ENCODE assay signal across 19 cellular contexts in genomic region chr14:73878436-73878835, GRCh38. TPM values are rescaled to one million over a fixed set of nuclear protein-coding genes. Genes with fewer than 3 reads are reported as not detected.
DNase-seq lines count a peak whose midpoint lies in the region; ATAC-seq, FAIRE-seq and TF ChIP-seq lines count a peak whose summit lies in the region.
"Had no signal": no experiment of that assay in that cellular context is flagged by ENCODE, and none has a peak within 500 bp of the region (broad histone marks: within the 10 kb centered on the region; RNA-seq: fewer than 3 reads in every experiment).

No MANE protein-coding gene starts in this region.

- intact Hi-C loops in gastrocnemius medialis (cut with DNase I; ENCODE audit: low total_unique reads) = no loop called here

- H3K27ac ChIP-seq in osteoblast (ENCODE audit: low read depth, low read length) = no peak overlapping the region
- H3K27ac ChIP-seq in gastrocnemius medialis = no peak overlapping the region
- H3K27ac ChIP-seq: BLaER1 had no signal

- TF ChIP-seq CTCF in foreskin fibroblast (IDR thresholded peaks at IDR 0.05; ENCODE audit: low read depth, low read length) = no peak
- no peak for TF ChIP-seq CTCF in osteoblast (IDR thresholded peaks at IDR 0.05; ENCODE audit: extremely low read depth, low read depth, low read length)
- no peak for TF ChIP-seq CTCF in gastrocnemius medialis (IDR thresholded peaks at IDR 0.05 in 4 of 5, conservative IDR thresholded peaks at IDR 0.05 in 1 of 5)

- ATAC-seq in gastrocnemius medialis = no peak
- ATAC-seq: GM12878, K562 had no signal

- H3K27me3 ChIP-seq in osteoblast (ENCODE audit: insufficient read depth, low read length) (no peaks in the 10 kb centered on the region), gastrocnemius medialis (no peaks in the 10 kb centered on the region)
- H3K27me3 ChIP-seq: BLaER1 had no signal

- no peaks in the 10 kb centered on the region for H3K36me3 ChIP-seq in osteoblast (ENCODE audit: insufficient read depth, low read length)
- peaks cover 0 to 7% of the 10 kb centered on the region in 2 donors for H3K36me3 ChIP-seq in gastrocnemius medialis
- H3K36me3 ChIP-seq: BLaER1 had no signal

- TF ChIP-seq POLR2A in gastrocnemius medialis (IDR thresholded peaks at IDR 0.05) = no peak

- H3K4me3 ChIP-seq in foreskin fibroblast (ENCODE audit: low read depth in 1 of 2, low read length in 2 of 2) = no peak overlapping the region
- H3K4me3 ChIP-seq in osteoblast (ENCODE audit: insufficient read depth, low read length) = no peak overlapping the region
- H3K4me3 ChIP-seq in gastrocnemius medialis = no peak overlapping the region
- H3K4me3 ChIP-seq: BLaER1, GM12878, HAP-1, K562 had no signal

- H3K79me2 ChIP-seq in osteoblast (ENCODE audit: insufficient read depth, low read length) = no peaks in the 10 kb centered on the region

- H3K4me1 ChIP-seq in osteoblast (ENCODE audit: insufficient read depth, low read length) (no peaks in the 10 kb centered on the region), gastrocnemius medialis (no peaks in the 10 kb centered on the region)
- H3K4me1 ChIP-seq: BLaER1, HAP-1 had no signal

- FAIRE-seq in HTR-8/SVneo (lab: Jason Lieb, UNC) = peak; percentile 86
- FAIRE-seq: GM12878, GM18507, K562 had no signal

- H3K4me2 ChIP-seq in osteoblast (ENCODE audit: insufficient read depth, low read length) = no peak overlapping the region
- H3K4me2 ChIP-seq: BLaER1 had no signal

- no peaks in the 10 kb centered on the region for H3K9me3 ChIP-seq in osteoblast (ENCODE audit: low read depth, low read length)
- H3K9me3 ChIP-seq in gastrocnemius medialis = no peaks in the 10 kb centered on the region
- H3K9me3 ChIP-seq: BLaER1, HAP-1 had no signal

- no peak overlapping the region for H2AFZ ChIP-seq in osteoblast (ENCODE audit: low read length)

- in situ Hi-C loops in gastrocnemius medialis (cut with MboI; ENCODE audit: low sequenced_read_pairs in 4 of 4) (no loop called here), KBM-7 (cut with MboI; ENCODE audit: low pct_unique_long_range_greater_than_20kb, low sequenced_read_pairs) (no loop called here)

- no peaks in the 10 kb centered on the region for H4K20me1 ChIP-seq in osteoblast (ENCODE audit: insufficient read depth, low read length)
- H4K20me1 ChIP-seq: BLaER1 had no signal

- DNase-seq in Daoy (ENCODE audit: low read depth) = peak; percentile 60
- no peak for DNase-seq in HTR-8/SVneo (ENCODE audit: insufficient read length, low spot score)
- peak; percentile 48 for DNase-seq in amniotic epithelial cell (ENCODE audit: low read depth)
- peak; percentile 34 to 39 for DNase-seq in foreskin fibroblast
- no peak for DNase-seq in osteoblast (ENCODE audit: insufficient read length, low spot score, missing footprints)
- no peak for DNase-seq in gastrocnemius medialis
- no peak for DNase-seq in KBM-7
- no peak for DNase-seq in NCI-H524 (lab: John Stamatoyannopoulos, UW)
- DNase-seq: MM.1S; NCI-H1105 treated with DMSO at 0.1 percent for 48 hours; NCI-H187; NCI-H446; NK-92 treated with Interleukin-12 subunit alpha and Interleukin-12 subunit beta, amount 100 ng/mL, for 24 hours; OCI-M1 had no signal

RNA-seq across cellular contexts. Expression of gene ZNF410, which starts 8.2 kb away (rescaled TPM):
- total RNA-seq in Daoy (2014; rRNA removed; shearing (Covaris generic)) = 119 and 142 TPM in 2 replicates
- total RNA-seq in osteoblast (83.2 and 83.4 TPM in 2 replicates), gastrocnemius medialis (10 to 100 TPM; 22.6 to 33.2 (median 24.0) TPM)

RNA-seq across cellular contexts. Expression of gene PTGR2, which starts 26.8 kb away (rescaled TPM):
- 6.2 and 18.3 TPM in 2 replicates for total RNA-seq in Daoy (2014; rRNA removed; shearing (Covaris generic))
- total RNA-seq in osteoblast (6.5 and 7.2 TPM in 2 replicates), gastrocnemius medialis (10 to 100 TPM in 2 of 4 donors, 1 to 10 TPM in 2; 5.6 to 15.7 (median 9.9) TPM)

Comparison
In these comparisons a context has a peak if more than half of its experiments do, and no peak if none do; other contexts are left out.
1. DNase-seq: peak in Daoy (single experiment), amniotic epithelial cell (single experiment) and foreskin fibroblast (2 of 2); none in HTR-8/SVneo (single experiment), osteoblast (single experiment), gastrocnemius medialis (0 of 2), KBM-7 (single experiment) and NCI-H524 (0 of 2).